27 cellular contexts compared by ENCODE assay signal in genomic region chr1:27412502-27412901, GRCh38. TPM values are rescaled to one million over a fixed set of nuclear protein-coding genes. Genes with fewer than 3 reads are reported as not detected.
DNase-seq lines count a peak whose midpoint lies in the region; ATAC-seq and TF ChIP-seq lines count a peak whose summit lies in the region.
"Had no signal": no experiment of that assay in that cellular context is flagged by ENCODE, and none has a peak within 500 bp of the region (broad histone marks: within the 10 kb centered on the region; RNA-seq: fewer than 3 reads in every experiment).

No MANE protein-coding gene starts in this region.

- no peak overlapping the region for H2BK120ac ChIP-seq in neuronal stem cell (ENCODE audit: low read depth, low read length)

- H3K27me3 ChIP-seq in heart left ventricle (no peaks in the 10 kb centered on the region), suprapubic skin (no peaks in the 10 kb centered on the region), neuronal stem cell (ENCODE audit: control insufficient read depth in 3 of 3, insufficient read depth in 3 of 3, low read depth in 1 of 3, low read length in 3 of 3) (no peaks in the 10 kb centered on the region)
- no peaks in the 10 kb centered on the region for H3K27me3 ChIP-seq in CD4-positive, alpha-beta T cell (ENCODE audit: control insufficient read depth, insufficient read depth, low read length)

- H3K27ac Mint-ChIP-seq in CD4-positive, alpha-beta T cell: peak overlapping the region; percentile 7
- H3K27ac Mint-ChIP-seq: CD8-positive, alpha-beta T cell; GM23338; H9 had no signal

- peaks cover 96% of the 10 kb centered on the region for H3K36me3 Mint-ChIP-seq in CD4-positive, alpha-beta T cell (ENCODE audit: low read depth)

- H2AFZ ChIP-seq in neuronal stem cell (ENCODE audit: low read length): no peak overlapping the region
- H2AFZ ChIP-seq: GM23338 had no signal

- H3K4me3 Mint-ChIP-seq in CD4-positive, alpha-beta T cell: no peak overlapping the region
- H3K4me3 Mint-ChIP-seq: CD8-positive, alpha-beta T cell; GM23338; H9 had no signal

- no peak overlapping the region for H3K18ac ChIP-seq in neuronal stem cell (ENCODE audit: low read length)

- H3K14ac ChIP-seq in neuronal stem cell (ENCODE audit: low read length): no peak overlapping the region

- WGBS in heart left ventricle, 4 donors: 85 to 90% (median 87%) methylated on average over 4 of the region's 4 CpGs
- WGBS in suprapubic skin: 85% methylated on average over 4 of the region's 4 CpGs
- WGBS in neuronal stem cell (ENCODE audit: extremely low coverage in 2 of 2, insufficient read length in 2 of 2, insufficient replicate concordance in 1 of 2), 2 donors: no CpG with 5 or more reads among the region's 4 CpGs

- H3K4me2 ChIP-seq in neuronal stem cell (ENCODE audit: insufficient read depth, low read length, poor library complexity, severe bottlenecking): no peak overlapping the region
- H3K4me2 ChIP-seq: GM23338 had no signal

- H3K36me3 ChIP-seq in heart left ventricle: peaks cover 0 to 100% (median 98%) of the 10 kb centered on the region in 9 donors
- H3K36me3 ChIP-seq in suprapubic skin: peaks cover 93% of the 10 kb centered on the region
- peaks cover 38 to 98% of the 10 kb centered on the region in 2 donors for H3K36me3 ChIP-seq in neuronal stem cell (replicated peaks in 1 of 2; ENCODE audit: control insufficient read depth in 2 of 2, insufficient read depth in 2 of 2, low read length in 2 of 2)

- no peak overlapping the region for H3K4ac ChIP-seq in neuronal stem cell (ENCODE audit: low read length)

- H2AK5ac ChIP-seq in neuronal stem cell (ENCODE audit: low read depth, low read length): no peak overlapping the region

- CTCF ChIA-PET in CD4-positive, alpha-beta T cell (lab: Charles Lee): interaction anchor here (1.2 kb wide), 1 partner anchor 144 kb away, joined by 3 read pairs; no protein-coding TSS in a partner anchor

- H4K8ac ChIP-seq in neuronal stem cell (ENCODE audit: low read depth, low read length): no peak overlapping the region

- intact Hi-C loops in heart left ventricle (cut with DNase I) (loop anchor here in 1 of 10 donors (5.0 kb wide), 1 partner anchor 250 kb away; no protein-coding TSS in a partner anchor), cardiac septum (cut with DNase I) (no loop called here), posterior vena cava (cut with DNase I) (loop anchor here in 1 of 2 donors (5.0 kb wide), 1 partner anchor 175 kb away; no protein-coding TSS in a partner anchor)
- intact Hi-C loops in CD4-positive, alpha-beta T cell (cut with DNase I, micrococcal nuclease): loop anchor here in 1 of 2 experiments (10.0 kb wide), 1 partner anchor 52 kb away; no protein-coding TSS in a partner anchor

- H4K91ac ChIP-seq in neuronal stem cell (ENCODE audit: low read depth, low read length, poor library complexity): no peak overlapping the region

- no peak overlapping the region for H2BK15ac ChIP-seq in neuronal stem cell (ENCODE audit: low read length)

- TF ChIP-seq EP300 in suprapubic skin (IDR thresholded peaks at IDR 0.05): no peak

- H3K4me3 ChIP-seq in heart left ventricle: no peak overlapping the region
- no peak overlapping the region for H3K4me3 ChIP-seq in suprapubic skin
- H3K4me3 ChIP-seq in neuronal stem cell (ENCODE audit: low read length in 2 of 2): no peak overlapping the region
- H3K4me3 ChIP-seq: GM12878, GM23338, K562 had no signal

- no peak overlapping the region for H2BK5ac ChIP-seq in neuronal stem cell (ENCODE audit: low read length)

- H3K4me1 ChIP-seq in heart left ventricle (peaks cover 3 to 39% (median 26%) of the 10 kb centered on the region in 12 donors), suprapubic skin (peaks cover 36% of the 10 kb centered on the region), neuronal stem cell (ENCODE audit: control insufficient read depth in 2 of 2, insufficient read depth in 1 of 2, low read depth in 1 of 2, low read length in 2 of 2) (peaks cover 0 to 5% of the 10 kb centered on the region in 2 donors)
- H3K4me1 ChIP-seq: Caco-2 had no signal

- no peak for TF ChIP-seq POLR2A in heart left ventricle (IDR thresholded peaks at IDR 0.05)
- TF ChIP-seq POLR2A in suprapubic skin (IDR thresholded peaks at IDR 0.05): no peak

- H3K9me3 ChIP-seq in heart left ventricle (no peaks in the 10 kb centered on the region), suprapubic skin (no peaks in the 10 kb centered on the region), neuronal stem cell (replicated peaks in 1 of 2; ENCODE audit: control insufficient read depth in 2 of 2, insufficient read depth in 1 of 2, low read depth in 1 of 2, low read length in 2 of 2) (no peaks in the 10 kb centered on the region)
- no peaks in the 10 kb centered on the region for H3K9me3 ChIP-seq in CD4-positive, alpha-beta T cell (ENCODE audit: control insufficient read depth, low read length)
- H3K9me3 ChIP-seq: Caco-2 had no signal

- H3K4me1 Mint-ChIP-seq in CD4-positive, alpha-beta T cell (ENCODE audit: low read depth): peaks cover 21% of the 10 kb centered on the region
- H3K4me1 Mint-ChIP-seq: H9 had no signal

- H3K27ac ChIP-seq in heart left ventricle (peak overlapping the region in 9 of 12 donors; percentile 11 to 72 (median 40)), suprapubic skin (peak overlapping the region; percentile 64), neuronal stem cell (replicated peaks; ENCODE audit: low read length) (no peak overlapping the region)
- no peak overlapping the region for H3K27ac ChIP-seq in CD4-positive, alpha-beta T cell (ENCODE audit: low read depth, low read length)

- H3K9me3 Mint-ChIP-seq in CD4-positive, alpha-beta T cell: no peaks in the 10 kb centered on the region
- H3K9me3 Mint-ChIP-seq: CD8-positive, alpha-beta T cell; GM23338; H9 had no signal

- H3K27me3 Mint-ChIP-seq in CD4-positive, alpha-beta T cell: no peaks in the 10 kb centered on the region

- H3K79me1 ChIP-seq in neuronal stem cell (ENCODE audit: low read depth, low read length): no peaks in the 10 kb centered on the region

- POLR2A ChIA-PET in CD4-positive, alpha-beta T cell (lab: Charles Lee): interaction anchor here (0.8 to 2.1 kb wide), 2 partner anchors 24 to 78 kb away, joined by 3 to 6 read pairs; partner anchors contain the start of gene WASF2

- no peak for DNase-seq in heart left ventricle
- DNase-seq in cardiac septum (ENCODE audit: low spot score): no peak
- no peak for DNase-seq in CD4-positive, alpha-beta T cell
- peak; percentile 11 for DNase-seq in posterior vena cava (ENCODE audit: low spot score)
- DNase-seq in suprapubic skin (ENCODE audit: low spot score in 2 of 2): no peak
- no peak for DNase-seq in activated effector memory CD4-positive, alpha-beta T cell treated with anti-CD3 and anti-CD28 coated beads, Interleukin-2, amount 50 U/mL, for 16 hours
- DNase-seq in NCI-H526 (lab: John Stamatoyannopoulos, UW): no peak
- DNase-seq in neuronal stem cell (ENCODE audit: low spot score): no peak
- DNase-seq: C1 segment of cervical spinal cord; Caco-2; CD8-positive, alpha-beta T cell; H9; Kasumi-1; NCI-H1105; NCI-H1436 treated with DMSO at 0.1 percent for 48 hours; NCI-H1930; NCI-H2107; NCI-H69; RPMI8226; SHP77 had no signal

- no peak overlapping the region for H3K9ac ChIP-seq in neuronal stem cell (ENCODE audit: low read depth, low read length, poor library complexity)

- H3K23ac ChIP-seq in neuronal stem cell (ENCODE audit: low read depth, low read length, poor library complexity): no peak overlapping the region

- TF ChIP-seq CTCF in heart left ventricle (IDR thresholded peaks at IDR 0.05) (no peak), suprapubic skin (IDR thresholded peaks at IDR 0.05) (no peak)
- TF ChIP-seq CTCF in CD4-positive, alpha-beta T cell (IDR thresholded peaks at IDR 0.05): no peak

- no peak for ATAC-seq in heart left ventricle
- no peak for ATAC-seq in CD4-positive, alpha-beta T cell (ENCODE audit: poor library complexity)
- ATAC-seq: CD8-positive, alpha-beta T cell; GM12878; GM23338; K562 had no signal

- no peak overlapping the region for H2BK12ac ChIP-seq in neuronal stem cell (ENCODE audit: low read length)

RNA-seq across cellular contexts. Expression of gene GPR3, which starts 20.1 kb away (rescaled TPM):
- total RNA-seq in heart left ventricle (1 to 10 TPM in 2 of 9 donors, under 1 TPM in 6, not detected in 1; 0.28 to 2.4 (median 0.53) TPM), cardiac septum (2.3 TPM), posterior vena cava (1 to 10 TPM in 1 of 2 donors, under 1 TPM in 1; 0.37 to 1.2 TPM), suprapubic skin (under 1 TPM in 2 of 4 donors, not detected in 2; 0.36 to 0.81 TPM)
- 1 to 10 TPM in 1 of 2 donors, under 1 TPM in 1; 0.11 to 3.7 TPM for polyA plus RNA-seq in heart left ventricle
- total RNA-seq in CD4-positive, alpha-beta T cell: under 1 TPM; 0.14 to 0.19 TPM
- polyA plus RNA-seq in neuronal stem cell (2013, experiment 1 of 2): 7.5 TPM
- 7.8 TPM for polyA plus RNA-seq in neuronal stem cell (2013, experiment 2 of 2)

RNA-seq across cellular contexts. Expression of gene CD164L2, which starts 29.4 kb away (rescaled TPM):
- total RNA-seq in heart left ventricle (not detected), cardiac septum (not detected), posterior vena cava (not detected), suprapubic skin (10 to 100 TPM in 2 of 4 donors, 1 to 10 TPM in 2; 5.9 to 14.3 (median 10.3) TPM)
- not detected for polyA plus RNA-seq in heart left ventricle
- total RNA-seq in CD4-positive, alpha-beta T cell: not detected
- 0.07 TPM for polyA plus RNA-seq in neuronal stem cell (2013, experiment 1 of 2)
- polyA plus RNA-seq in neuronal stem cell (2013, experiment 2 of 2): 0.10 TPM
- total RNA-seq: Caco-2; CD8-positive, alpha-beta T cell; GM12878; M059J; NCI-H460; SK-MEL-5 had no signal
- polyA plus RNA-seq: AG04450, GM12878 had no signal

RNA-seq across cellular contexts. Expression of gene FCN3, which starts 37.9 kb away (rescaled TPM):
- total RNA-seq in heart left ventricle (100 to 1,000 TPM in 1 of 9 donors, 10 to 100 TPM in 5, 1 to 10 TPM in 3; 2.4 to 112 (median 31.9) TPM), cardiac septum (32.2 TPM), posterior vena cava (10 to 100 TPM; 10.4 to 11.6 TPM), suprapubic skin (1 to 10 TPM; 2.3 to 7.1 (median 3.7) TPM)
- 100 to 1,000 TPM in 1 of 2 donors, 10 to 100 TPM in 1; 60.8 to 141 TPM for polyA plus RNA-seq in heart left ventricle
- not detected for total RNA-seq in CD4-positive, alpha-beta T cell
- polyA plus RNA-seq in neuronal stem cell (2013, experiment 1 of 2): not detected
- polyA plus RNA-seq in neuronal stem cell (2013, experiment 2 of 2): not detected
- total RNA-seq: Caco-2; CD8-positive, alpha-beta T cell; M059J; NCI-H460; SK-MEL-5 had no signal
- polyA plus RNA-seq: AG04450, GM12878, GM23338, K562 had no signal

RNA-seq across cellular contexts. Expression of gene MAP3K6, which starts 45.7 kb away (rescaled TPM):
- total RNA-seq in heart left ventricle (10 to 100 TPM; 21.1 to 77.0 (median 36.5) TPM), cardiac septum (53.1 TPM), posterior vena cava (10 to 100 TPM; 72.8 to 94.3 TPM), suprapubic skin (100 to 1,000 TPM in 3 of 4 donors, 10 to 100 TPM in 1; 85.4 to 147 (median 137) TPM)
- polyA plus RNA-seq in heart left ventricle: 10 to 100 TPM; 48.6 to 64.3 TPM
- 1 to 10 TPM; 8.5 to 8.8 TPM for total RNA-seq in CD4-positive, alpha-beta T cell
- polyA plus RNA-seq in neuronal stem cell (2013, experiment 1 of 2): 8.4 TPM
- 8.3 TPM for polyA plus RNA-seq in neuronal stem cell (2013, experiment 2 of 2)

Comparison
In these comparisons a context has a peak if more than half of its experiments do, and no peak if none do; other contexts are left out.
1. H3K27ac ChIP-seq: peak in heart left ventricle (9 of 12) and suprapubic skin (single experiment); none in CD4-positive, alpha-beta T cell (single experiment) and neuronal stem cell (single experiment).